Comparison of ENCODE assay signal across 18 cellular contexts in genomic region chr16:67255553-67256030, GRCh38. TPM values are rescaled to one million over a fixed set of nuclear protein-coding genes. Genes with fewer than 3 reads are reported as not detected.
DNase-seq lines count a peak whose midpoint lies in the region; TF ChIP-seq lines count a peak whose summit lies in the region.
"Had no signal": no experiment of that assay in that cellular context is flagged by ENCODE, and none has a peak within 500 bp of the region (broad histone marks: within the 10 kb centered on the region; RNA-seq: fewer than 3 reads in every experiment).

No MANE protein-coding gene starts in this region.

- peaks cover 0 to 11% (median 0%) of the 10 kb centered on the region in 6 donors for H3K36me3 ChIP-seq in spleen
- H3K36me3 ChIP-seq: BLaER1 had no signal

- no peaks in the 10 kb centered on the region for H3K4me1 Mint-ChIP-seq in chondrocyte (ENCODE audit: low read depth)
- no peaks in the 10 kb centered on the region for H3K4me1 Mint-ChIP-seq in neural crest cell
- H3K4me1 Mint-ChIP-seq: B cell; CD8-positive, alpha-beta memory T cell; H9 had no signal

- H3K36me3 Mint-ChIP-seq in chondrocyte (ENCODE audit: low read depth): peaks cover 7% of the 10 kb centered on the region
- H3K36me3 Mint-ChIP-seq in neural crest cell (ENCODE audit: low read depth): no peaks in the 10 kb centered on the region
- H3K36me3 Mint-ChIP-seq: CD8-positive, alpha-beta memory T cell had no signal

- H3K4me3 Mint-ChIP-seq in chondrocyte (ENCODE audit: unreplicated experiment) (no peak overlapping the region), neural crest cell (peak overlapping the region; percentile 38)
- H3K4me3 Mint-ChIP-seq: B cell; CD4-positive, alpha-beta T cell; CD8-positive, alpha-beta memory T cell; GM23338; H9 had no signal

- peak overlapping the region in 5 of 8 donors; percentile 12 to 88 (median 79) for H3K27ac ChIP-seq in spleen
- H3K27ac ChIP-seq: 22Rv1, BLaER1, C4-2B had no signal

- TF ChIP-seq POLR2A in spleen (IDR thresholded peaks at IDR 0.05): no peak

- peaks cover 0 to 7% (median 0%) of the 10 kb centered on the region in 7 donors for H3K27me3 ChIP-seq in spleen (replicated peaks in 1 of 7)

- H3K27me3 Mint-ChIP-seq in chondrocyte (ENCODE audit: low read depth): no peaks in the 10 kb centered on the region
- peaks cover 8% of the 10 kb centered on the region for H3K27me3 Mint-ChIP-seq in neural crest cell (ENCODE audit: low read depth)
- H3K27me3 Mint-ChIP-seq: B cell had no signal

- 85 to 93% (median 90%) methylated on average over 12 to 16 of the region's 16 CpGs for WGBS in spleen, 5 donors

- peak; percentile 78 for DNase-seq in chondrocyte (ENCODE audit: low spot score)
- no peak for DNase-seq in neural crest cell (ENCODE audit: low read depth, low spot score)
- DNase-seq in posterior vena cava (ENCODE audit: low spot score): peak; percentile 47
- DNase-seq in spleen: peak; percentile 53
- DNase-seq in DMS53 treated with DMSO at 0.1 percent for 48 hours (lab: John Stamatoyannopoulos, UW; ENCODE audit: unreplicated experiment): no peak
- DNase-seq in activated effector memory CD4-positive, alpha-beta T cell treated with anti-CD3 and anti-CD28 coated beads, Interleukin-2, amount 50 U/mL, for 16 hours: no peak
- DNase-seq in NCI-H1105 treated with DMSO at 0.1 percent for 48 hours (lab: John Stamatoyannopoulos, UW): no peak
- DNase-seq: CD4-positive, alpha-beta T cell; DMS 273 treated with DMSO at 0.1 percent for 48 hours; DMS79 treated with DMSO at 0.1 percent for 48 hours; GF-D8; H9 had no signal

- H3K27ac Mint-ChIP-seq in chondrocyte (ENCODE audit: unreplicated experiment) (no peak overlapping the region), neural crest cell (ENCODE audit: unreplicated experiment) (no peak overlapping the region)
- H3K27ac Mint-ChIP-seq: B cell; CD4-positive, alpha-beta T cell; CD8-positive, alpha-beta memory T cell; GM23338 had no signal

- no peak for TF ChIP-seq CTCF in chondrocyte (IDR thresholded peaks at IDR 0.05)
- TF ChIP-seq CTCF in neural crest cell (conservative IDR thresholded peaks at IDR 0.05): no peak
- TF ChIP-seq CTCF in spleen (IDR thresholded peaks at IDR 0.05 in 8 of 11, conservative IDR thresholded peaks at IDR 0.05 in 3 of 11): no peak

- no peaks in the 10 kb centered on the region for H3K9me3 ChIP-seq in spleen
- H3K9me3 ChIP-seq: BLaER1 had no signal

- no peak overlapping the region for H3K4me3 ChIP-seq in spleen
- H3K4me3 ChIP-seq: BLaER1, GM23338 had no signal

- H3K4me1 ChIP-seq in spleen: peaks cover 0 to 51% (median 20%) of the 10 kb centered on the region in 6 donors

- H3K9me3 Mint-ChIP-seq in chondrocyte (ENCODE audit: low read depth) (no peaks in the 10 kb centered on the region), neural crest cell (no peaks in the 10 kb centered on the region)
- H3K9me3 Mint-ChIP-seq: CD4-positive, alpha-beta T cell; CD8-positive, alpha-beta memory T cell; GM23338; H9 had no signal

- intact Hi-C loops in posterior vena cava (cut with DNase I): no loop called here
- intact Hi-C loops in spleen (cut with DNase I; ENCODE audit: low total_unique reads): no loop called here

RNA-seq across cellular contexts. Expression of gene SLC9A5, which starts 6.8 kb away (rescaled TPM):
- 3.0 to 5.6 TPM (median 3.4 TPM) in 3 replicates for total RNA-seq in chondrocyte
- 3.3 and 4.4 TPM in 2 replicates for total RNA-seq in neural crest cell
- 1 to 10 TPM in 1 of 2 donors, under 1 TPM in 1; 0.57 to 1.1 TPM for total RNA-seq in posterior vena cava
- 10 to 100 TPM in 5 of 7 donors, 1 to 10 TPM in 2; 8.1 to 26.8 (median 13.5) TPM for total RNA-seq in spleen
- 10 to 100 TPM in 2 of 3 donors, 1 to 10 TPM in 1; 6.0 to 34.1 (median 33.6) TPM for polyA plus RNA-seq in spleen
- polyA plus RNA-seq: CD8-positive, alpha-beta memory T cell had no signal

RNA-seq across cellular contexts. Expression of gene FHOD1, which starts 8.3 kb away (rescaled TPM):
- 32.9 to 50.1 TPM (median 35.6 TPM) in 3 replicates for total RNA-seq in chondrocyte
- total RNA-seq in neural crest cell: 39.9 and 45.5 TPM in 2 replicates
- total RNA-seq in posterior vena cava: 10 to 100 TPM; 23.8 to 32.9 TPM
- total RNA-seq in spleen: 100 to 1,000 TPM in 6 of 7 donors, 10 to 100 TPM in 1; 97.3 to 304 (median 145) TPM
- polyA plus RNA-seq in spleen: 100 to 1,000 TPM in 2 of 3 donors, 10 to 100 TPM in 1; 45.6 to 193 (median 149) TPM

RNA-seq across cellular contexts. Expression of gene PLEKHG4, which starts 23.7 kb away (rescaled TPM):
- total RNA-seq in chondrocyte (17.5 to 22.4 TPM (median 18.9 TPM) in 3 replicates), neural crest cell (3.7 and 4.0 TPM in 2 replicates), posterior vena cava (1 to 10 TPM; 3.2 to 5.4 TPM), spleen (10 to 100 TPM in 6 of 7 donors, 1 to 10 TPM in 1; 9.6 to 27.9 (median 15.2) TPM)
- polyA plus RNA-seq in spleen: 10 to 100 TPM in 2 of 3 donors, 1 to 10 TPM in 1; 5.1 to 12.7 (median 11.3) TPM

RNA-seq across cellular contexts. Expression of gene TMEM208, which starts 28.7 kb away (rescaled TPM):
- total RNA-seq in chondrocyte (41.7 to 55.7 TPM (median 43.2 TPM) in 3 replicates), neural crest cell (35.7 and 36.1 TPM in 2 replicates), posterior vena cava (10 to 100 TPM; 25.1 to 33.1 TPM), spleen (10 to 100 TPM; 28.1 to 39.0 (median 29.3) TPM)
- polyA plus RNA-seq in spleen: 10 to 100 TPM; 54.5 to 68.7 (median 65.9) TPM

RNA-seq across cellular contexts. Expression of gene ELMO3, which starts 56.7 kb away (rescaled TPM):
- 1.1 to 1.2 TPM (median 1.1 TPM) in 3 replicates for total RNA-seq in chondrocyte
- total RNA-seq in neural crest cell: 3.9 and 4.5 TPM in 2 replicates
- total RNA-seq in posterior vena cava: 1 to 10 TPM in 1 of 2 donors, under 1 TPM in 1; 0.93 to 1.2 TPM
- 1 to 10 TPM; 2.8 to 4.7 (median 4.0) TPM for total RNA-seq in spleen
- 1 to 10 TPM; 4.2 to 8.7 (median 7.0) TPM for polyA plus RNA-seq in spleen
- polyA plus RNA-seq: CD8-positive, alpha-beta memory T cell had no signal

Comparison
In these comparisons a context has a peak if more than half of its experiments do, and no peak if none do; other contexts are left out.
1. DNase-seq: peak in chondrocyte (single experiment), posterior vena cava (single experiment) and spleen (single experiment); none in neural crest cell (single experiment), DMS53 treated with DMSO at 0.1 percent for 48 hours (single experiment), activated effector memory CD4-positive, alpha-beta T cell treated with anti-CD3 and anti-CD28 coated beads, Interleukin-2, amount 50 U/mL, for 16 hours (single experiment) and NCI-H1105 treated with DMSO at 0.1 percent for 48 hours (single experiment).